Comparison of ENCODE assay signal across 1 cellular context in the genomic region with DNA sequence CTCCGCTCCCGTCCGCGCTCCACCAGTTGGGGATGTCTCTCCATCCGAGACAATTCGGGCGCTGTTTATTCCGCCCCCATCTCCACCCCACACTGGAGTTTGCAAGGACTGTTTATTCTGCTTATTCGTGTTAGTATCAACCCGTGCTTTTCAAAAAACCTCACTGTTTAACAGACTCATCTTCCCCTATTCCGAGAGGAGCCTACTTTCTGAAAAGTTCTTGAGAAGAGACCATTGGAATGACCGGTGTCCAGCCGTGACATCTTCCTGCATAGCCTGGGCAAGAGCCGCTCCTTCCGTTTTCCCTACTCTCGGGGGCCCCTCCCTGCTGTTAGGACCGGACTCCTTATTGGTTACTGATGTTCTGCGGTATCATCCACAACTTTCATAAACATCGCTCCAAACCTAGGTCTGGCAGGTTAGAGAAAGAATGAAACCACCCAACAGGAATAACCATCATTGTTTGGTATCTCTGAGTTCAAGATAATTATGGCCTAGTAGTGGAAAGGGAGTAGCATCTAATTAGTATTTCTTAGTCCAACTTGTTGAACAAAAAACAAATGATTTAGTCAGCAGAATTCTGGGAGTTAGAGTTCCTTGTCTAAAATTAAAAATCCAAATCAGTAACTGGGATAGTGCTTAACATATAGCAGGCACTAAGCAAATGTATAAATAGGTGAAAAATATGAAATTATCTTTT.
TF ChIP-seq lines count a peak whose summit lies in the region.

No MANE protein-coding gene starts in this region.

TF ChIP-seq in HepG2, 621 proteins besides CTCF, POLR2A, EP300 and RAD21:
- TF ChIP-seq ZSCAN29 (CRISPR knock-in tag; conservative IDR thresholded peaks at IDR 0.05) (0 out of 2 replicates have a peak, but pooled peaks have one; percentile 1), ZSCAN31 (CRISPR knock-in tag; IDR thresholded peaks at IDR 0.05; ENCODE audit: low read depth) (0 out of 2 replicates have a peak, but pooled peaks have one; percentile 13), NFE2L1 (CRISPR knock-in tag; IDR thresholded peaks at IDR 0.05; ENCODE audit: borderline replicate concordance) (no peak), SP5 (CRISPR knock-in tag; IDR thresholded peaks at IDR 0.05; ENCODE audit: borderline replicate concordance, low read depth) (0 out of 2 replicates have a peak, but pooled peaks have one; percentile 7), PPARG (CRISPR knock-in tag; conservative IDR thresholded peaks at IDR 0.05) (no peak), MAFF (IDR thresholded peaks at IDR 0.05; ENCODE audit: low read depth, low read length) (0 out of 2 replicates have a peak, but pooled peaks have one; percentile 19), ASH2L (IDR thresholded peaks at IDR 0.05; ENCODE audit: insufficient read length, low read depth, low read length) (peak; percentile 43), SCMH1 (CRISPR knock-in tag; IDR thresholded peaks at IDR 0.05; ENCODE audit: borderline replicate concordance) (no peak), REST (IDR thresholded peaks at IDR 0.05; ENCODE audit: borderline replicate concordance in 1 of 2, low read depth in 1 of 2, low read length in 2 of 2) (0 out of 4 replicates have a peak, but pooled peaks of 1 of the 2 experiments have one; percentile 6), ZNF558 (CRISPR knock-in tag; IDR thresholded peaks at IDR 0.05; ENCODE audit: borderline replicate concordance) (no peak; the same call in 1 of the 2 replicates), ETV5 (CRISPR knock-in tag; IDR thresholded peaks at IDR 0.05; ENCODE audit: borderline replicate concordance) (peak; percentile 30; the same call in 1 of the 2 replicates), NFYB (CRISPR knock-in tag; IDR thresholded peaks at IDR 0.05) (peak; percentile 47; the same call in 1 of the 2 replicates), ZNF230 (CRISPR knock-in tag; IDR thresholded peaks at IDR 0.05) (0 out of 2 replicates have a peak, but pooled peaks have one; percentile 0), CC2D1A (CRISPR knock-in tag; IDR thresholded peaks at IDR 0.05) (no peak), ZNF335 (CRISPR knock-in tag; IDR thresholded peaks at IDR 0.05) (0 out of 2 replicates have a peak, but pooled peaks have one; percentile 9), GFI1 (CRISPR knock-in tag; IDR thresholded peaks at IDR 0.05; ENCODE audit: borderline replicate concordance) (no peak), WIZ (CRISPR knock-in tag; IDR thresholded peaks at IDR 0.05) (no peak), ZNF354B (CRISPR knock-in tag; IDR thresholded peaks at IDR 0.05) (no peak), SIN3A (IDR thresholded peaks at IDR 0.05; ENCODE audit: borderline replicate concordance, low read depth, low read length) (0 out of 2 replicates have a peak, but pooled peaks have one; percentile 58), ELF4 (CRISPR knock-in tag; IDR thresholded peaks at IDR 0.05; ENCODE audit: borderline replicate concordance) (0 out of 2 replicates have a peak, but pooled peaks have one; percentile 48), ELF1 (CRISPR knock-in tag; IDR thresholded peaks at IDR 0.05) (peak; percentile 44; the same call in 1 of the 2 replicates), POLR2AphosphoS5 (IDR thresholded peaks at IDR 0.05; ENCODE audit: low read depth, low read length) (peak; percentile 86), ZNF792 (CRISPR knock-in tag; IDR thresholded peaks at IDR 0.05) (no peak), SAP130 (CRISPR knock-in tag; IDR thresholded peaks at IDR 0.05; ENCODE audit: low read depth) (peak; percentile 53), ZFP82 (CRISPR knock-in tag; IDR thresholded peaks at IDR 0.05; ENCODE audit: borderline replicate concordance) (no peak), ZFX (CRISPR knock-in tag; IDR thresholded peaks at IDR 0.05; ENCODE audit: low read depth) (no peak), MAFK (conservative IDR thresholded peaks at IDR 0.05 in 1 of 2, IDR thresholded peaks at IDR 0.05 in 1 of 2; ENCODE audit: low read length in 2 of 2) (peak in 1 of 2 experiments; percentile 52; a peak in 3 of 4 replicates), ZMAT3 (CRISPR knock-in tag; conservative IDR thresholded peaks at IDR 0.05) (no peak), TSC22D2 (CRISPR knock-in tag; IDR thresholded peaks at IDR 0.05; ENCODE audit: borderline replicate concordance) (no peak), ZNF251 (CRISPR knock-in tag; IDR thresholded peaks at IDR 0.05) (no peak), ZNF772 (CRISPR knock-in tag; IDR thresholded peaks at IDR 0.05) (no peak), CREB1 (IDR thresholded peaks at IDR 0.05) (no peak), CREB1 (CRISPR knock-in tag; IDR thresholded peaks at IDR 0.05) (peak; percentile 22; the same call in 1 of the 2 replicates), ATF3 (CRISPR knock-in tag; IDR thresholded peaks at IDR 0.05) (no peak), ZNF547 (CRISPR knock-in tag; IDR thresholded peaks at IDR 0.05) (no peak), PAX8 (CRISPR knock-in tag; IDR thresholded peaks at IDR 0.05; ENCODE audit: borderline replicate concordance) (no peak), NFYC (CRISPR knock-in tag; IDR thresholded peaks at IDR 0.05) (peak; percentile 58), IRX3 (CRISPR knock-in tag; IDR thresholded peaks at IDR 0.05; ENCODE audit: borderline replicate concordance, low read depth) (0 out of 2 replicates have a peak, but pooled peaks have one; percentile 7), GABPA (IDR thresholded peaks at IDR 0.05; ENCODE audit: low read depth, low read length) (peak; percentile 30; the same call in 1 of the 2 replicates), GABPA (CRISPR knock-in tag; IDR thresholded peaks at IDR 0.05; ENCODE audit: low read depth) (peak; percentile 73), YEATS4 (CRISPR knock-in tag; IDR thresholded peaks at IDR 0.05; ENCODE audit: borderline replicate concordance) (peak; percentile 53), ELF3 (CRISPR knock-in tag; IDR thresholded peaks at IDR 0.05) (peak; percentile 56)
- TF ChIP-seq, protein P1, sequence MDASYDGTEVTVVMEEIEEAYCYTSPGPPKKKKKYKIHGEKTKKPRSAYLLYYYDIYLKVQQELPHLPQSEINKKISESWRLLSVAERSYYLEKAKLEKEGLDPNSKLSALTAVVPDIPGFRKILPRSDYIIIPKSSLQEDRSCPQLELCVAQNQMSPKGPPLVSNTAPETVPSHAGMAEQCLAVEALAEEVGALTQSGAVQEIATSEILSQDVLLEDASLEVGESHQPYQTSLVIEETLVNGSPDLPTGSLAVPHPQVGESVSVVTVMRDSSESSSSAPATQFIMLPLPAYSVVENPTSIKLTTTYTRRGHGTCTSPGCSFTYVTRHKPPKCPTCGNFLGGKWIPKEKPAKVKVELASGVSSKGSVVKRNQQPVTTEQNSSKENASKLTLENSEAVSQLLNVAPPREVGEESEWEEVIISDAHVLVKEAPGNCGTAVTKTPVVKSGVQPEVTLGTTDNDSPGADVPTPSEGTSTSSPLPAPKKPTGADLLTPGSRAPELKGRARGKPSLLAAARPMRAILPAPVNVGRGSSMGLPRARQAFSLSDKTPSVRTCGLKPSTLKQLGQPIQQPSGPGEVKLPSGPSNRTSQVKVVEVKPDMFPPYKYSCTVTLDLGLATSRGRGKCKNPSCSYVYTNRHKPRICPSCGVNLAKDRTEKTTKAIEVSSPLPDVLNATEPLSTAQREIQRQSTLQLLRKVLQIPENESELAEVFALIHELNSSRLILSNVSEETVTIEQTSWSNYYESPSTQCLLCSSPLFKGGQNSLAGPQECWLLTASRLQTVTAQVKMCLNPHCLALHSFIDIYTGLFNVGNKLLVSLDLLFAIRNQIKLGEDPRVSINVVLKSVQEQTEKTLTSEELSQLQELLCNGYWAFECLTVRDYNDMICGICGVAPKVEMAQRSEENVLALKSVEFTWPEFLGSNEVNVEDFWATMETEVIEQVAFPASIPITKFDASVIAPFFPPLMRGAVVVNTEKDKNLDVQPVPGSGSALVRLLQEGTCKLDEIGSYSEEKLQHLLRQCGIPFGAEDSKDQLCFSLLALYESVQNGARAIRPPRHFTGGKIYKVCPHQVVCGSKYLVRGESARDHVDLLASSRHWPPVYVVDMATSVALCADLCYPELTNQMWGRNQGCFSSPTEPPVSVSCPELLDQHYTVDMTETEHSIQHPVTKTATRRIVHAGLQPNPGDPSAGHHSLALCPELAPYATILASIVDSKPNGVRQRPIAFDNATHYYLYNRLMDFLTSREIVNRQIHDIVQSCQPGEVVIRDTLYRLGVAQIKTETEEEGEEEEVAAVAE (CRISPR knock-in tag; IDR thresholded peaks at IDR 0.05; ENCODE audit: borderline replicate concordance), result peak; percentile 61; the same call in 1 of the 2 replicates
- TF ChIP-seq, protein P2, sequence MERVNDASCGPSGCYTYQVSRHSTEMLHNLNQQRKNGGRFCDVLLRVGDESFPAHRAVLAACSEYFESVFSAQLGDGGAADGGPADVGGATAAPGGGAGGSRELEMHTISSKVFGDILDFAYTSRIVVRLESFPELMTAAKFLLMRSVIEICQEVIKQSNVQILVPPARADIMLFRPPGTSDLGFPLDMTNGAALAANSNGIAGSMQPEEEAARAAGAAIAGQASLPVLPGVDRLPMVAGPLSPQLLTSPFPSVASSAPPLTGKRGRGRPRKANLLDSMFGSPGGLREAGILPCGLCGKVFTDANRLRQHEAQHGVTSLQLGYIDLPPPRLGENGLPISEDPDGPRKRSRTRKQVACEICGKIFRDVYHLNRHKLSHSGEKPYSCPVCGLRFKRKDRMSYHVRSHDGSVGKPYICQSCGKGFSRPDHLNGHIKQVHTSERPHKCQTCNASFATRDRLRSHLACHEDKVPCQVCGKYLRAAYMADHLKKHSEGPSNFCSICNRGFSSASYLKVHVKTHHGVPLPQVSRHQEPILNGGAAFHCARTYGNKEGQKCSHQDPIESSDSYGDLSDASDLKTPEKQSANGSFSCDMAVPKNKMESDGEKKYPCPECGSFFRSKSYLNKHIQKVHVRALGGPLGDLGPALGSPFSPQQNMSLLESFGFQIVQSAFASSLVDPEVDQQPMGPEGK (CRISPR knock-in tag; IDR thresholded peaks at IDR 0.05), result peak; percentile 31; the same call in 1 of the 2 replicates
- TF ChIP-seq, protein P3, sequence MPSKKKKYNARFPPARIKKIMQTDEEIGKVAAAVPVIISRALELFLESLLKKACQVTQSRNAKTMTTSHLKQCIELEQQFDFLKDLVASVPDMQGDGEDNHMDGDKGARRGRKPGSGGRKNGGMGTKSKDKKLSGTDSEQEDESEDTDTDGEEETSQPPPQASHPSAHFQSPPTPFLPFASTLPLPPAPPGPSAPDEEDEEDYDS (CRISPR knock-in tag; IDR thresholded peaks at IDR 0.05), result peak; percentile 61
- TF ChIP-seq, protein P4, sequence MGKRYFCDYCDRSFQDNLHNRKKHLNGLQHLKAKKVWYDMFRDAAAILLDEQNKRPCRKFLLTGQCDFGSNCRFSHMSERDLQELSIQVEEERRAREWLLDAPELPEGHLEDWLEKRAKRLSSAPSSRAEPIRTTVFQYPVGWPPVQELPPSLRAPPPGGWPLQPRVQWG (CRISPR knock-in tag; IDR thresholded peaks at IDR 0.05; ENCODE audit: borderline replicate concordance, low read depth), result no peak
- TF ChIP-seq, protein P5, sequence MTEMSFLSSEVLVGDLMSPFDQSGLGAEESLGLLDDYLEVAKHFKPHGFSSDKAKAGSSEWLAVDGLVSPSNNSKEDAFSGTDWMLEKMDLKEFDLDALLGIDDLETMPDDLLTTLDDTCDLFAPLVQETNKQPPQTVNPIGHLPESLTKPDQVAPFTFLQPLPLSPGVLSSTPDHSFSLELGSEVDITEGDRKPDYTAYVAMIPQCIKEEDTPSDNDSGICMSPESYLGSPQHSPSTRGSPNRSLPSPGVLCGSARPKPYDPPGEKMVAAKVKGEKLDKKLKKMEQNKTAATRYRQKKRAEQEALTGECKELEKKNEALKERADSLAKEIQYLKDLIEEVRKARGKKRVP (CRISPR knock-in tag; IDR thresholded peaks at IDR 0.05), result 0 out of 4 replicates have a peak, but pooled peaks of 1 of the 2 experiments have one; percentile 13
